In genomic region chr1:37945743-37946702, GRCh38 we compare ENCODE assay signal across 8 cellular contexts. TPM values are rescaled to one million over a fixed set of nuclear protein-coding genes. Genes with fewer than 3 reads are reported as not detected.
DNase-seq lines count a peak whose midpoint lies in the region; ATAC-seq and TF ChIP-seq lines count a peak whose summit lies in the region.

No MANE protein-coding gene starts in this region.

- peak overlapping the region; percentile 87 for H3K4me3 Mint-ChIP-seq in T-helper 17 cell

- H3K36me3 ChIP-seq in esophagus muscularis mucosa (peaks cover 28 to 42% (median 38%) of the 10 kb centered on the region in 4 donors), mucosa of stomach (ENCODE audit: control insufficient read depth, insufficient read depth, low read length) (peaks cover 3% of the 10 kb centered on the region)

- H3K27ac Mint-ChIP-seq in T-helper 17 cell = no peak overlapping the region

- DNase-seq in AG08396 (ENCODE audit: low spot score) (peak; percentile 88), T-helper 17 cell (no peak), esophagus muscularis mucosa (ENCODE audit: extremely low spot score) (no peak), ureter (ENCODE audit: low spot score) (peak; percentile 73)

- H3K27me3 ChIP-seq in esophagus muscularis mucosa (no peaks in the 10 kb centered on the region), mucosa of stomach (ENCODE audit: control insufficient read depth, insufficient read depth, low read length) (no peaks in the 10 kb centered on the region)

- TF ChIP-seq EP300 in esophagus muscularis mucosa (IDR thresholded peaks at IDR 0.05) = no peak

- H3K9ac ChIP-seq in mucosa of stomach (ENCODE audit: low read length) = peak overlapping the region; percentile 90

- peak; percentile 5 for TF ChIP-seq POLR2A in esophagus muscularis mucosa (IDR thresholded peaks at IDR 0.05; ENCODE audit: low read depth)

- no peaks in the 10 kb centered on the region for H3K27me3 Mint-ChIP-seq in T-helper 17 cell

- H3K4me3 ChIP-seq in esophagus muscularis mucosa = peak overlapping the region; percentile 72 to 98 (median 86)
- peak overlapping the region; percentile 89 for H3K4me3 ChIP-seq in mucosa of stomach (ENCODE audit: low read length)

- ATAC-seq in GM21529 (IDR thresholded peaks at IDR 0.05; ENCODE audit: unreplicated experiment) (peak; percentile 15), T-helper 17 cell (no peak), GM21619 (IDR thresholded peaks at IDR 0.05; ENCODE audit: unreplicated experiment) (no peak), GM18520 (IDR thresholded peaks at IDR 0.05; ENCODE audit: unreplicated experiment) (no peak)

- peaks cover 23 to 34% (median 28%) of the 10 kb centered on the region in 4 donors for H3K4me1 ChIP-seq in esophagus muscularis mucosa
- peaks cover 19% of the 10 kb centered on the region for H3K4me1 ChIP-seq in mucosa of stomach (ENCODE audit: control insufficient read depth, insufficient read depth, low read length)

- intact Hi-C loops in esophagus muscularis mucosa (cut with DNase I) = no loop called here

- H3K9me3 ChIP-seq in T-helper 17 cell (ENCODE audit: control insufficient read depth, low read length, poor library complexity, severe bottlenecking) (no peaks in the 10 kb centered on the region), esophagus muscularis mucosa (no peaks in the 10 kb centered on the region), mucosa of stomach (ENCODE audit: control insufficient read depth, low read length) (no peaks in the 10 kb centered on the region)

- peaks cover 11% of the 10 kb centered on the region for H3K4me1 Mint-ChIP-seq in T-helper 17 cell

- no peaks in the 10 kb centered on the region for H3K36me3 Mint-ChIP-seq in T-helper 17 cell (ENCODE audit: low read depth)

- no peak for TF ChIP-seq CTCF in esophagus muscularis mucosa (IDR thresholded peaks at IDR 0.05)

- peak overlapping the region; percentile 87 to 91 (median 88) for H3K27ac ChIP-seq in esophagus muscularis mucosa (replicated peaks in 1 of 4)

- 54% methylated on average over 18 of the region's 23 CpGs for WGBS in esophagus muscularis mucosa

RNA-seq across cellular contexts. Expression of gene INPP5B, which starts 0.8 kb away (rescaled TPM):
- 10 to 100 TPM; 16.7 to 24.5 TPM for total RNA-seq in T-helper 17 cell
- total RNA-seq in esophagus muscularis mucosa = 10 to 100 TPM; 31.1 to 38.9 (median 36.8) TPM
- 38.1 TPM for total RNA-seq in ureter

RNA-seq across cellular contexts. Expression of gene SF3A3, which starts 43.8 kb away (rescaled TPM):
- total RNA-seq in T-helper 17 cell (10 to 100 TPM; 43.9 to 48.8 TPM), esophagus muscularis mucosa (10 to 100 TPM; 38.2 to 42.4 (median 40.6) TPM), ureter (44.0 TPM)

RNA-seq across cellular contexts. Expression of gene FHL3, which starts 59.3 kb away (rescaled TPM):
- total RNA-seq in T-helper 17 cell (1 to 10 TPM; 3.6 to 4.9 TPM), esophagus muscularis mucosa (10 to 100 TPM; 38.3 to 76.9 (median 52.9) TPM), ureter (18.2 TPM)

Comparison
In these comparisons a context has a peak if more than half of its experiments do, and no peak if none do; other contexts are left out.
1. DNase-seq: peak in AG08396 (single experiment) and ureter (single experiment); none in T-helper 17 cell (0 of 3) and esophagus muscularis mucosa (single experiment).